ENCODE assay signal across 1 cellular context in genomic region chr6:21354805-21355238, GRCh38.
TF ChIP-seq lines count a peak whose summit lies in the region.

No MANE protein-coding gene starts in this region.

TF ChIP-seq in HepG2, 621 proteins besides CTCF, POLR2A, EP300 and RAD21 (continued from another document and continues in another):
- TF ChIP-seq NR2F6 (IDR thresholded peaks at IDR 0.05) (no peak; the same call in 1 of the 2 replicates), NR2F6 (CRISPR knock-in tag; IDR thresholded peaks at IDR 0.05) (peak; percentile 43; the same call in 1 of the 2 replicates), TCF7 (IDR thresholded peaks at IDR 0.05; ENCODE audit: low read depth) (no peak), ZEB1 (IDR thresholded peaks at IDR 0.05; ENCODE audit: insufficient replicate concordance, low read depth) (peak; percentile 36), FOXA3 (CRISPR knock-in tag; IDR thresholded peaks at IDR 0.05) (peak; percentile 81), CREB1 (IDR thresholded peaks at IDR 0.05) (no peak), CREB1 (CRISPR knock-in tag; IDR thresholded peaks at IDR 0.05) (peak; percentile 53; the same call in 1 of the 2 replicates), SALL1 (CRISPR knock-in tag; IDR thresholded peaks at IDR 0.05) (peak; percentile 54; the same call in 1 of the 2 replicates), HNRNPL (IDR thresholded peaks at IDR 0.05; ENCODE audit: low read depth, low read length) (no peak), ZNF367 (CRISPR knock-in tag; IDR thresholded peaks at IDR 0.05; ENCODE audit: borderline replicate concordance) (no peak), GLMP (CRISPR knock-in tag; IDR thresholded peaks at IDR 0.05; ENCODE audit: borderline replicate concordance) (no peak), NR2F1 (CRISPR knock-in tag; IDR thresholded peaks at IDR 0.05) (peak in 1 of 2 experiments; percentile 27; a peak in 1 of 4 replicates), HNF4A (CRISPR knock-in tag; IDR thresholded peaks at IDR 0.05) (peak; percentile 89), ZNF776 (CRISPR knock-in tag; IDR thresholded peaks at IDR 0.05) (no peak), ZNF207 (IDR thresholded peaks at IDR 0.05; ENCODE audit: borderline replicate concordance) (no peak), ZNF12 (CRISPR knock-in tag; IDR thresholded peaks at IDR 0.05) (peak; percentile 78), TSC22D2 (CRISPR knock-in tag; IDR thresholded peaks at IDR 0.05; ENCODE audit: borderline replicate concordance) (no peak), FOXP1 (IDR thresholded peaks at IDR 0.05) (no peak), FOXP1 (CRISPR knock-in tag; IDR thresholded peaks at IDR 0.05) (peak; percentile 75), HNF1A (IDR thresholded peaks at IDR 0.05; ENCODE audit: low read depth) (0 out of 2 replicates have a peak, but pooled peaks have one; percentile 16), HNF1A (CRISPR knock-in tag; IDR thresholded peaks at IDR 0.05; ENCODE audit: borderline replicate concordance) (no peak), ELF3 (CRISPR knock-in tag; IDR thresholded peaks at IDR 0.05) (peak; percentile 88), FOXP4 (CRISPR knock-in tag; IDR thresholded peaks at IDR 0.05) (0 out of 2 replicates have a peak, but pooled peaks have one; percentile 25), DBP (CRISPR knock-in tag; IDR thresholded peaks at IDR 0.05; ENCODE audit: not compliant biosample characterization) (no peak), ZFP36L1 (CRISPR knock-in tag; IDR thresholded peaks at IDR 0.05) (peak; percentile 55; the same call in 1 of the 2 replicates), MIXL1 (CRISPR knock-in tag; IDR thresholded peaks at IDR 0.05) (0 out of 2 replicates have a peak, but pooled peaks have one; percentile 16), SAFB2 (CRISPR knock-in tag; IDR thresholded peaks at IDR 0.05; ENCODE audit: borderline replicate concordance, low read depth) (no peak), SSRP1 (CRISPR knock-in tag; IDR thresholded peaks at IDR 0.05) (no peak), FOSL2 (CRISPR knock-in tag; IDR thresholded peaks at IDR 0.05) (peak; percentile 30; the same call in 1 of the 2 replicates), SKI (IDR thresholded peaks at IDR 0.05; ENCODE audit: partially characterized antibody) (peak; percentile 50), ZNF292 (CRISPR knock-in tag; IDR thresholded peaks at IDR 0.05; ENCODE audit: borderline replicate concordance, low read depth) (0 out of 2 replicates have a peak, but pooled peaks have one; percentile 70), ERF (CRISPR knock-in tag; IDR thresholded peaks at IDR 0.05) (peak; percentile 84), DPF2 (CRISPR knock-in tag; IDR thresholded peaks at IDR 0.05; ENCODE audit: borderline replicate concordance, low read depth) (no peak), DMAP1 (CRISPR knock-in tag; IDR thresholded peaks at IDR 0.05) (0 out of 2 replicates have a peak, but pooled peaks have one; percentile 20), THAP11 (CRISPR knock-in tag; IDR thresholded peaks at IDR 0.05) (0 out of 2 replicates have a peak, but pooled peaks have one; percentile 14), TBL1XR1 (IDR thresholded peaks at IDR 0.05; ENCODE audit: borderline replicate concordance, low read length, partially characterized antibody) (peak; percentile 72), SOX6 (IDR thresholded peaks at IDR 0.05) (no peak), SOX6 (CRISPR knock-in tag; IDR thresholded peaks at IDR 0.05) (peak; percentile 71), ETV5 (CRISPR knock-in tag; IDR thresholded peaks at IDR 0.05; ENCODE audit: borderline replicate concordance) (peak; percentile 64; the same call in 1 of the 2 replicates), GABPA (IDR thresholded peaks at IDR 0.05; ENCODE audit: low read depth, low read length) (no peak), GABPA (CRISPR knock-in tag; IDR thresholded peaks at IDR 0.05; ENCODE audit: low read depth) (peak; percentile 63), DRAP1 (CRISPR knock-in tag; IDR thresholded peaks at IDR 0.05) (peak; percentile 33; the same call in 1 of the 2 replicates), IKZF4 (CRISPR knock-in tag; IDR thresholded peaks at IDR 0.05; ENCODE audit: borderline replicate concordance, low read depth, not compliant biosample characterization) (no peak), HOXA3 (CRISPR knock-in tag; IDR thresholded peaks at IDR 0.05) (0 out of 2 replicates have a peak, but pooled peaks have one; percentile 26), ZFP1 (CRISPR knock-in tag; IDR thresholded peaks at IDR 0.05) (0 out of 2 replicates have a peak, but pooled peaks have one; percentile 30), FOXO1 (CRISPR knock-in tag; IDR thresholded peaks at IDR 0.05) (peak; percentile 79; the same call in 1 of the 2 replicates), TFAP4 (IDR thresholded peaks at IDR 0.05; ENCODE audit: borderline replicate concordance, low read depth) (peak; percentile 88), PRDM10 (CRISPR knock-in tag; IDR thresholded peaks at IDR 0.05; ENCODE audit: low read depth) (peak; percentile 48; the same call in 1 of the 2 replicates)
- TF ChIP-seq, protein P1, sequence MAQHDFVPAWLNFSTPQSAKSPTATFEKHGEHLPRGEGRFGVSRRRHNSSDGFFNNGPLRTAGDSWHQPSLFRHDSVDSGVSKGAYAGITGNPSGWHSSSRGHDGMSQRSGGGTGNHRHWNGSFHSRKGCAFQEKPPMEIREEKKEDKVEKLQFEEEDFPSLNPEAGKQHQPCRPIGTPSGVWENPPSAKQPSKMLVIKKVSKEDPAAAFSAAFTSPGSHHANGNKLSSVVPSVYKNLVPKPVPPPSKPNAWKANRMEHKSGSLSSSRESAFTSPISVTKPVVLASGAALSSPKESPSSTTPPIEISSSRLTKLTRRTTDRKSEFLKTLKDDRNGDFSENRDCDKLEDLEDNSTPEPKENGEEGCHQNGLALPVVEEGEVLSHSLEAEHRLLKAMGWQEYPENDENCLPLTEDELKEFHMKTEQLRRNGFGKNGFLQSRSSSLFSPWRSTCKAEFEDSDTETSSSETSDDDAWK (CRISPR knock-in tag; IDR thresholded peaks at IDR 0.05) = no peak
- TF ChIP-seq, protein P2, sequence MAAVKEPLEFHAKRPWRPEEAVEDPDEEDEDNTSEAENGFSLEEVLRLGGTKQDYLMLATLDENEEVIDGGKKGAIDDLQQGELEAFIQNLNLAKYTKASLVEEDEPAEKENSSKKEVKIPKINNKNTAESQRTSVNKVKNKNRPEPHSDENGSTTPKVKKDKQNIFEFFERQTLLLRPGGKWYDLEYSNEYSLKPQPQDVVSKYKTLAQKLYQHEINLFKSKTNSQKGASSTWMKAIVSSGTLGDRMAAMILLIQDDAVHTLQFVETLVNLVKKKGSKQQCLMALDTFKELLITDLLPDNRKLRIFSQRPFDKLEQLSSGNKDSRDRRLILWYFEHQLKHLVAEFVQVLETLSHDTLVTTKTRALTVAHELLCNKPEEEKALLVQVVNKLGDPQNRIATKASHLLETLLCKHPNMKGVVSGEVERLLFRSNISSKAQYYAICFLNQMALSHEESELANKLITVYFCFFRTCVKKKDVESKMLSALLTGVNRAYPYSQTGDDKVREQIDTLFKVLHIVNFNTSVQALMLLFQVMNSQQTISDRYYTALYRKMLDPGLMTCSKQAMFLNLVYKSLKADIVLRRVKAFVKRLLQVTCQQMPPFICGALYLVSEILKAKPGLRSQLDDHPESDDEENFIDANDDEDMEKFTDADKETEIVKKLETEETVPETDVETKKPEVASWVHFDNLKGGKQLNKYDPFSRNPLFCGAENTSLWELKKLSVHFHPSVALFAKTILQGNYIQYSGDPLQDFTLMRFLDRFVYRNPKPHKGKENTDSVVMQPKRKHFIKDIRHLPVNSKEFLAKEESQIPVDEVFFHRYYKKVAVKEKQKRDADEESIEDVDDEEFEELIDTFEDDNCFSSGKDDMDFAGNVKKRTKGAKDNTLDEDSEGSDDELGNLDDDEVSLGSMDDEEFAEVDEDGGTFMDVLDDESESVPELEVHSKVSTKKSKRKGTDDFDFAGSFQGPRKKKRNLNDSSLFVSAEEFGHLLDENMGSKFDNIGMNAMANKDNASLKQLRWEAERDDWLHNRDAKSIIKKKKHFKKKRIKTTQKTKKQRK (IDR thresholded peaks at IDR 0.05; ENCODE audit: low read length) = no peak
